ENCODE assay signal across 32 cellular contexts in genomic region chr1:19775831-19776230, GRCh38. TPM values are rescaled to one million over a fixed set of nuclear protein-coding genes. Genes with fewer than 3 reads are reported as not detected.
"Had no signal": no experiment of that assay in that cellular context is flagged by ENCODE, and none has a peak within 500 bp of the region (broad histone marks: within the 10 kb centered on the region; RNA-seq: fewer than 3 reads in every experiment).

No MANE protein-coding gene starts in this region.

- ATAC-seq: activated CD4-positive, alpha-beta T cell treated with anti-CD3 and anti-CD28 coated beads for 36 hours; activated CD4-positive, CD25-positive, alpha-beta regulatory T cell treated with anti-CD3 and anti-CD28 coated beads, Interleukin-2, amount 50 U/mL, for 24 hours; activated CD8-positive, alpha-beta T cell treated with anti-CD3 and anti-CD28 coated beads, Interleukin-2, amount 10 ng/mL, durations not matched to agents 7 days and 5 days; activated naive CD4-positive, alpha-beta T cell treated with anti-CD3 and anti-CD28 coated beads, Interleukin-2, amount 50 U/mL, for 72 hours; activated T-cell treated with anti-CD3 and anti-CD28 coated beads, Interleukin-2, amount 50 U/mL, for 4 hours; Panc1; WTC11 had no signal

- H3K27me3 ChIP-seq: adrenal gland, colonic mucosa, SJSA1 had no signal

- H3K4me3 ChIP-seq: adrenal gland, colonic mucosa, SJSA1 had no signal

- H3K27ac ChIP-seq: adrenal gland, colonic mucosa, SJSA1 had no signal

- H3K9me3 ChIP-seq: adrenal gland, colonic mucosa, SJSA1, SK-N-SH had no signal

- DNase-seq: activated CD4-positive, alpha-beta T cell treated with anti-CD3 and anti-CD28 coated beads for 36 hours; activated CD4-positive, alpha-beta T cell treated with anti-CD3 and anti-CD28 coated beads, Interleukin-2, amount 10 ng/mL, durations not matched to agents 7 days and 5 days; activated CD4-positive, alpha-beta T cell treated with anti-CD3 and anti-CD28 coated beads, Interleukin-2, amount 50 U/mL, for 48 hours; activated CD8-positive, alpha-beta memory T cell treated with anti-CD3 and anti-CD28 coated beads, Interleukin-2, amount 50 U/mL, for 4 hours; activated CD8-positive, alpha-beta T cell treated with anti-CD3 and anti-CD28 coated beads, Interleukin-2, amount 10 ng/mL, durations not matched to agents 7 days and 5 days; activated gamma-delta T cell treated with Interleukin-2 at 50 U/mL for 16 hours; activated naive CD4-positive, alpha-beta T cell treated with anti-CD3 and anti-CD28 coated beads for 36 hours; activated T-cell treated with anti-CD3 and anti-CD28 coated beads for 4 hours; activated T-cell treated with anti-CD3 and anti-CD28 coated beads, Interleukin-2, amount 50 U/mL, for 4 hours; adrenal gland; central memory CD4-positive, alpha-beta T cell; colonic mucosa; Kasumi-1; KG1; MM.1S; MV-4-11; NCI-H1092; NCI-H1436 treated with DMSO at 0.1 percent for 48 hours; NCI-H1694 treated with DMSO at 0.1 percent for 48 hours; NCI-H2081; NCI-H446 treated with DMSO at 0.1 percent for 48 hours; NCI-H524; SHP77; SK-N-SH had no signal

- H3K4me1 ChIP-seq: adrenal gland, colonic mucosa had no signal

RNA-seq across cellular contexts. Expression of gene RNF186, which starts 39.3 kb away (rescaled TPM):
- total RNA-seq: activated CD4-positive, alpha-beta T cell treated with anti-CD3 and anti-CD28 coated beads for 36 hours; activated CD4-positive, alpha-beta T cell treated with anti-CD3 and anti-CD28 coated beads, Interleukin-2, amount 10 ng/mL, durations not matched to agents 7 days and 5 days; activated CD8-positive, alpha-beta T cell treated with anti-CD3 and anti-CD28 coated beads, Interleukin-2, amount 10 ng/mL, durations not matched to agents 7 days and 5 days; activated naive CD4-positive, alpha-beta T cell treated with anti-CD3 and anti-CD28 coated beads for 36 hours; activated naive CD4-positive, alpha-beta T cell treated with anti-CD3 and anti-CD28 coated beads, Interleukin-2, amount 50 U/mL, for 72 hours; activated T-cell treated with anti-CD3 and anti-CD28 coated beads, Interleukin-2, amount 50 U/mL, for 4 hours; activated T-helper 1 cell treated with anti-CD3 and anti-CD28 coated beads, Interleukin-12 subunit alpha, Interleukin-12 subunit beta, Interleukin-2, Interleukin-4 antibody, amounts not matched to agents 30 ng/mL and 10 ng/mL and 1 ng/mL, durations not matched to agents 14 hours and 24 hours and 36 hours; adrenal gland; cerebellum; RPMI7951; SJSA1; WTC11 had no signal
